16 cellular contexts compared by ENCODE assay signal in genomic region chr19:2045501-2046045, GRCh38. TPM values are rescaled to one million over a fixed set of nuclear protein-coding genes. Genes with fewer than 3 reads are reported as not detected.
DNase-seq lines count a peak whose midpoint lies in the region; ATAC-seq and TF ChIP-seq lines count a peak whose summit lies in the region.
"Had no signal": no experiment of that assay in that cellular context is flagged by ENCODE, and none has a peak within 500 bp of the region (broad histone marks: within the 10 kb centered on the region; RNA-seq: fewer than 3 reads in every experiment).

No MANE protein-coding gene starts in this region.

- ATAC-seq in heart right ventricle (no peak), left cardiac atrium (no peak), HG03135 (IDR thresholded peaks at IDR 0.05; ENCODE audit: unreplicated experiment) (no peak), GM18873 (IDR thresholded peaks at IDR 0.05; ENCODE audit: low FRiP score, unreplicated experiment) (no peak)
- ATAC-seq: GM23338, left lobe of liver had no signal

- 36 to 37% methylated on average over 14 of the region's 14 CpGs for WGBS in heart right ventricle, 2 donors

- peaks cover 78 to 96% (median 92%) of the 10 kb centered on the region in 9 donors for H3K4me1 ChIP-seq in heart right ventricle
- H3K4me1 ChIP-seq in neutrophil (ENCODE audit: control insufficient read depth in 1 of 2, insufficient read depth in 1 of 2, low read depth in 1 of 2, low read length in 1 of 2), result peaks cover 70 to 85% of the 10 kb centered on the region in 2 experiments

- H3K27ac ChIP-seq in heart right ventricle (peak overlapping the region; percentile 58 to 100 (median 88)), dorsolateral prefrontal cortex (peak overlapping the region in 46 of 59 donors; percentile 9 to 98 (median 68)), neutrophil (peak overlapping the region; percentile 97)
- H3K27ac ChIP-seq: SK-N-MC had no signal

- intact Hi-C loops in heart right ventricle (cut with DNase I), result no loop called here
- intact Hi-C loops in left cardiac atrium (cut with DNase I), result no loop called here
- intact Hi-C loops in dorsolateral prefrontal cortex (cut with DNase I), result no loop called here

- no peak for TF ChIP-seq CTCF in heart right ventricle (IDR thresholded peaks at IDR 0.05)
- TF ChIP-seq CTCF in dorsolateral prefrontal cortex (IDR thresholded peaks at IDR 0.05 in 54 of 56, conservative IDR thresholded peaks at IDR 0.05 in 2 of 56; ENCODE audit: low read depth in 1 of 56, partially characterized antibody in 56 of 56), result no peak
- no peak for TF ChIP-seq CTCF in neutrophil (IDR thresholded peaks at IDR 0.05)

- H3K36me3 ChIP-seq in heart right ventricle, result peaks cover 0 to 75% (median 17%) of the 10 kb centered on the region in 9 donors
- H3K36me3 ChIP-seq in neutrophil, result peaks cover 91% of the 10 kb centered on the region
- H3K36me3 ChIP-seq: ovary had no signal

- DNase-seq in heart right ventricle, result peak in 1 of 2 donors; percentile 58
- DNase-seq in left cardiac atrium, result no peak
- DNase-seq in dorsolateral prefrontal cortex, result peak in 1 of 10 donors; percentile 3
- no peak for DNase-seq in NCI-H1436 (lab: John Stamatoyannopoulos, UW)
- no peak for DNase-seq in stimulated activated CD4-positive, alpha-beta T cell treated with anti-CD3 and anti-CD28 coated beads, Interleukin-12 subunit alpha, Interleukin-12 subunit beta, amount 100 ng/mL, for 4 hours
- DNase-seq: activated CD4-positive, alpha-beta T cell treated with anti-CD3 and anti-CD28 coated beads for 1 hour; foreskin fibroblast; NCI-H82; ovary; stimulated activated CD4-positive, alpha-beta T cell treated with anti-CD3 and anti-CD28 coated beads, Interleukin-4, amount 100 ng/mL, for 24 hours had no signal

- H3K9me3 ChIP-seq in heart right ventricle, result no peaks in the 10 kb centered on the region
- H3K9me3 ChIP-seq in neutrophil, result no peaks in the 10 kb centered on the region
- H3K9me3 ChIP-seq: ovary had no signal

- H3K4me3 ChIP-seq in heart right ventricle (peak overlapping the region in 1 of 10 donors; percentile 4), dorsolateral prefrontal cortex (peak overlapping the region in 2 of 59 donors; percentile 11 to 19), neutrophil (ENCODE audit: low read depth in 1 of 2, low read length in 1 of 2) (no peak overlapping the region)
- H3K4me3 ChIP-seq: GM23338, ovary, SK-N-MC had no signal

- no peaks in the 10 kb centered on the region for H3K27me3 ChIP-seq in heart right ventricle
- H3K27me3 ChIP-seq in dorsolateral prefrontal cortex, result no peaks in the 10 kb centered on the region
- no peaks in the 10 kb centered on the region for H3K27me3 ChIP-seq in neutrophil
- H3K27me3 ChIP-seq: ovary had no signal

RNA-seq across cellular contexts. Expression of gene MKNK2, which starts 5.5 kb away (rescaled TPM):
- total RNA-seq in heart right ventricle, result 100 to 1,000 TPM; 107 to 260 (median 144) TPM
- 100 to 1,000 TPM; 144 to 189 TPM for polyA plus RNA-seq in heart right ventricle
- 100 to 1,000 TPM; 127 to 174 TPM for total RNA-seq in left cardiac atrium
- total RNA-seq in dorsolateral prefrontal cortex, result 100 to 1,000 TPM in 32 of 120 experiments, 10 to 100 TPM in 88; 40.9 to 364 (median 77.4) TPM

RNA-seq across cellular contexts. Expression of gene BTBD2, which starts 30.1 kb away (rescaled TPM):
- total RNA-seq in heart right ventricle, result 10 to 100 TPM; 45.1 to 70.4 (median 56.6) TPM
- polyA plus RNA-seq in heart right ventricle, result 10 to 100 TPM; 42.8 to 55.2 TPM
- total RNA-seq in left cardiac atrium, result 10 to 100 TPM; 51.4 to 54.3 TPM
- total RNA-seq in dorsolateral prefrontal cortex, result 100 to 1,000 TPM in 118 of 120 experiments, 10 to 100 TPM in 2; 79.8 to 247 (median 161) TPM

RNA-seq across cellular contexts. Expression of gene MOB3A, which starts 50.6 kb away (rescaled TPM):
- total RNA-seq in heart right ventricle, result 10 to 100 TPM; 10.0 to 30.5 (median 16.2) TPM
- 10 to 100 TPM in 1 of 2 donors, 1 to 10 TPM in 1; 8.9 to 12.8 TPM for polyA plus RNA-seq in heart right ventricle
- 10 to 100 TPM; 24.9 to 28.6 TPM for total RNA-seq in left cardiac atrium
- 10 to 100 TPM; 15.7 to 49.6 (median 26.9) TPM for total RNA-seq in dorsolateral prefrontal cortex

RNA-seq across cellular contexts. Expression of gene IZUMO4, which starts 51.1 kb away (rescaled TPM):
- total RNA-seq in heart right ventricle, result 1 to 10 TPM; 1.2 to 6.5 (median 2.2) TPM
- polyA plus RNA-seq in heart right ventricle, result 10 to 100 TPM in 1 of 2 donors, 1 to 10 TPM in 1; 8.6 to 13.1 TPM
- total RNA-seq in left cardiac atrium, result 1 to 10 TPM in 1 of 2 donors, under 1 TPM in 1; 0.89 to 2.3 TPM
- total RNA-seq in dorsolateral prefrontal cortex, result 10 to 100 TPM in 119 of 120 experiments, 1 to 10 TPM in 1; 8.6 to 54.6 (median 25.5) TPM
